Comparison of ENCODE assay signal across 1 cellular context in genomic region chr7:6015917-6016652, GRCh38.
TF ChIP-seq lines count a peak whose summit lies in the region.

No MANE protein-coding gene starts in this region.

TF ChIP-seq in K562, 482 proteins besides CTCF, POLR2A, EP300 and RAD21 (continued from another document and continues in another):
- TF ChIP-seq VEZF1 (CRISPR knock-in tag; IDR thresholded peaks at IDR 0.05) (no peak), HMGXB4 (CRISPR knock-in tag; IDR thresholded peaks at IDR 0.05) (no peak), HCFC1 (IDR thresholded peaks at IDR 0.05; ENCODE audit: low read depth, low read length) (no peak), ATF3 (IDR thresholded peaks at IDR 0.05) (peak; percentile 94), ATF3 (CRISPR knock-in tag; conservative IDR thresholded peaks at IDR 0.05) (no peak), NCOA1 (IDR thresholded peaks at IDR 0.05; ENCODE audit: low read depth) (no peak), SMAD1 (IDR thresholded peaks at IDR 0.05; ENCODE audit: low read depth, low read length, partially characterized antibody) (no peak), L3MBTL2 (IDR thresholded peaks at IDR 0.05) (peak; percentile 70; the same call in 1 of the 2 replicates), RBM14 (IDR thresholded peaks at IDR 0.05; ENCODE audit: borderline replicate concordance, insufficient read depth, low read depth, low read length) (no peak), POLR2G (IDR thresholded peaks at IDR 0.05; ENCODE audit: low read depth, low read length) (no peak), CTCFL (IDR thresholded peaks at IDR 0.05; ENCODE audit: borderline replicate concordance, insufficient read depth, low read depth, low read length, poor library complexity, severe bottlenecking) (no peak), SMAD3 (CRISPR knock-in tag; conservative IDR thresholded peaks at IDR 0.05) (peak; percentile 75), PBX2 (CRISPR knock-in tag; IDR thresholded peaks at IDR 0.05; ENCODE audit: low read depth) (no peak), PBX2 (tag; conservative IDR thresholded peaks at IDR 0.05; ENCODE audit: low read depth) (0 out of 2 replicates have a peak, but pooled peaks have one; percentile 5), ZNF512 (tag; IDR thresholded peaks at IDR 0.05) (no peak), ZNF274 (IDR thresholded peaks at IDR 0.05; ENCODE audit: borderline replicate concordance, low read depth, low read length) (no peak), TGIF2 (CRISPR knock-in tag; IDR thresholded peaks at IDR 0.05) (no peak), CHD2 (IDR thresholded peaks at IDR 0.05; ENCODE audit: low read depth, low read length) (no peak), PYGO2 (tag; IDR thresholded peaks at IDR 0.05) (no peak), SRSF7 (optimal IDR thresholded peaks at IDR 0.05; ENCODE audit: low read depth, low read length) (no peak), PRDM10 (IDR thresholded peaks at IDR 0.05; ENCODE audit: partially characterized antibody) (no peak), MED1 (CRISPR knock-in tag; IDR thresholded peaks at IDR 0.05; ENCODE audit: borderline replicate concordance) (no peak), ZNF384 (IDR thresholded peaks at IDR 0.05; ENCODE audit: low read depth, low read length) (no peak), TEAD2 (tag; IDR thresholded peaks at IDR 0.05) (peak; percentile 34; the same call in 1 of the 2 replicates), ELF4 (CRISPR knock-in tag; IDR thresholded peaks at IDR 0.05) (no peak), ZNF639 (CRISPR knock-in tag; conservative IDR thresholded peaks at IDR 0.05 in 1 of 2, IDR thresholded peaks at IDR 0.05 in 1 of 2) (no peak), RHOXF2B (CRISPR knock-in tag; conservative IDR thresholded peaks at IDR 0.05) (no peak), HNRNPLL (IDR thresholded peaks at IDR 0.05; ENCODE audit: low read depth, low read length, poor library complexity, severe bottlenecking) (no peak), IRF2 (CRISPR knock-in tag; IDR thresholded peaks at IDR 0.05) (no peak), CHAMP1 (IDR thresholded peaks at IDR 0.05) (no peak), THRAP3 (IDR thresholded peaks at IDR 0.05; ENCODE audit: borderline replicate concordance) (no peak), ELK1 (CRISPR knock-in tag; IDR thresholded peaks at IDR 0.05) (no peak), TAF1 (IDR thresholded peaks at IDR 0.05; ENCODE audit: control insufficient read depth, extremely low read depth, insufficient read depth, low read length, severe bottlenecking) (no peak), CREB1 (IDR thresholded peaks at IDR 0.05) (no peak), CREB1 (CRISPR knock-in tag; IDR thresholded peaks at IDR 0.05) (no peak), ZNF12 (CRISPR knock-in tag; IDR thresholded peaks at IDR 0.05) (no peak), CHCHD3 (CRISPR knock-in tag; IDR thresholded peaks at IDR 0.05) (no peak), XRCC3 (IDR thresholded peaks at IDR 0.05) (no peak), MCM5 (IDR thresholded peaks at IDR 0.05; ENCODE audit: low read depth) (no peak), ZKSCAN1 (IDR thresholded peaks at IDR 0.05; ENCODE audit: low read depth, low read length) (no peak)
